In the genomic region with DNA sequence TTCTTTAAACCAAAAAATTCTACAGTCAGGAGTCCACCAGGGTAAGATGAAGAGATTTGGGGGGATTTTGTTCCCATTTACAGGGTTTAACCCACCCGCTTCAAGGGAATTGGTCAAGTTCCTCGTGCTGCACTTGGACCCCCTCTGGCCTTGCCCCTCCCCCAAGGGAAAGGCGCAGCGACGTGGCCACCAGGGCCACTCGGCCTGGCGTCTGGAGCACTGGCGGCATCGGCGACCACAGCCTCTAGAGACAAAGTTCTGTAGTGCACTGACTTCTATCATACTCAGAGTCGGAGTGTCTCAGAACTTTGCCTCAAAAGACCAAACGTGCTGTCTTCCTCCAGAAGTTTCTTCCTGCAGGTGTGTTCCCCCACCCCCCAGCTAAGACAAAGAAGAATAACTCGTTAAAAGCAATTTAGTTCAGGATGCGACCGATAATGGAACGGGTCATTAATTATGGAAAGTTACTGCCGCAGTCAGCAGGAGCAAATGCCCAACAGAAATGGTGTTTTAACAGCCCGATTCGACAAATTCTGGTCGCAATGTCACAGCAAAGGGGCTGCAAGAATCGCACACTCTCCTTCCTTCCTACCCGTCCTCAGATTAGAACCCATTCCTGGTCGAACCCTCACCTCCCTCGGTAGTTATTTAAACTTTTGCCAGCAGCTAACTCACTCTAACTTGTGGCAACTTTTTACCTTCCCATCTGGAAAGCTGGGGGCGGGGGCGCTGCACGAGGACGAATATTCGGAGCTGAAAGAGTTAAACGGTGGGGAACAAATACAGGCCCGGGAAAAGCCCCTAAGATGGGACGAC, we compare ENCODE assay signal across 1 cellular context.
A peak's percentile ranks its signal among the peaks of the same experiment; 100 is the strongest.
TF ChIP-seq lines count a peak whose summit lies in the region.

No MANE protein-coding gene starts in this region.

TF ChIP-seq in K562, 482 proteins besides CTCF, POLR2A, EP300 and RAD21 (continued from another document and continues in another):
- TF ChIP-seq ZNF592 (IDR thresholded peaks at IDR 0.05) = peak; percentile 58; the same call in 1 of the 2 replicates
- no peak for TF ChIP-seq MEIS2 (IDR thresholded peaks at IDR 0.05; ENCODE audit: partially characterized antibody)
- no peak for TF ChIP-seq KAT8 (IDR thresholded peaks at IDR 0.05; ENCODE audit: low read depth)
- TF ChIP-seq SMAD4 (CRISPR knock-in tag; conservative IDR thresholded peaks at IDR 0.05) = peak; percentile 64
- peak; percentile 9; the same call in 1 of the 2 replicates for TF ChIP-seq NCOR1 (IDR thresholded peaks at IDR 0.05)
- peak; percentile 78 for TF ChIP-seq CXXC5 (CRISPR knock-in tag; IDR thresholded peaks at IDR 0.05)
- TF ChIP-seq PML (IDR thresholded peaks at IDR 0.05; ENCODE audit: low read length) = no peak
- TF ChIP-seq NRF1 (conservative IDR thresholded peaks at IDR 0.05 in 1 of 2, IDR thresholded peaks at IDR 0.05 in 1 of 2) = peak in 1 of 2 experiments; percentile 29; a peak in 1 of 4 replicates
- TF ChIP-seq ZBTB33 (CRISPR knock-in tag; IDR thresholded peaks at IDR 0.05) = peak; percentile 84; the same call in 1 of the 2 replicates
- TF ChIP-seq ZNF197 (CRISPR knock-in tag; IDR thresholded peaks at IDR 0.05; ENCODE audit: low read depth) = no peak
- TF ChIP-seq MGA (IDR thresholded peaks at IDR 0.05) = peak; percentile 75
- TF ChIP-seq ZNF431 (CRISPR knock-in tag; IDR thresholded peaks at IDR 0.05) = no peak
- no peak for TF ChIP-seq KLF1 (tag; IDR thresholded peaks at IDR 0.05)
- no peak for TF ChIP-seq PTBP1 (IDR thresholded peaks at IDR 0.05; ENCODE audit: low read depth, low read length)
- TF ChIP-seq HDAC1 (IDR thresholded peaks at IDR 0.05) = no peak
- peak; percentile 83; the same call in 1 of the 2 replicates for TF ChIP-seq CREB3L1 (IDR thresholded peaks at IDR 0.05; ENCODE audit: borderline replicate concordance, low read depth)
- TF ChIP-seq NCOA1 (IDR thresholded peaks at IDR 0.05; ENCODE audit: low read depth) = no peak
- TF ChIP-seq CBX5 (IDR thresholded peaks at IDR 0.05; ENCODE audit: borderline replicate concordance, low read depth) = no peak
- peak; percentile 31 for TF ChIP-seq TBP (optimal IDR thresholded peaks at IDR 0.05; ENCODE audit: low read depth, low read length)
- no peak for TF ChIP-seq SNIP1 (IDR thresholded peaks at IDR 0.05; ENCODE audit: low read depth)
- TF ChIP-seq FOS (IDR thresholded peaks at IDR 0.05; ENCODE audit: extremely low read depth, insufficient read length) = no peak
- 0 out of 2 replicates have a peak, but pooled peaks have one; percentile 41 for TF ChIP-seq NR2C2 (CRISPR knock-in tag; IDR thresholded peaks at IDR 0.05)
- no peak for TF ChIP-seq NR2C2 (tag; IDR thresholded peaks at IDR 0.05)
- no peak for TF ChIP-seq ATF1 (CRISPR knock-in tag; IDR thresholded peaks at IDR 0.05)
- peak; percentile 52; the same call in 1 of the 2 replicates for TF ChIP-seq ATF1 (tag; IDR thresholded peaks at IDR 0.05)
- no peak for TF ChIP-seq ELF1 (tag; IDR thresholded peaks at IDR 0.05)
- TF ChIP-seq, protein P1, sequence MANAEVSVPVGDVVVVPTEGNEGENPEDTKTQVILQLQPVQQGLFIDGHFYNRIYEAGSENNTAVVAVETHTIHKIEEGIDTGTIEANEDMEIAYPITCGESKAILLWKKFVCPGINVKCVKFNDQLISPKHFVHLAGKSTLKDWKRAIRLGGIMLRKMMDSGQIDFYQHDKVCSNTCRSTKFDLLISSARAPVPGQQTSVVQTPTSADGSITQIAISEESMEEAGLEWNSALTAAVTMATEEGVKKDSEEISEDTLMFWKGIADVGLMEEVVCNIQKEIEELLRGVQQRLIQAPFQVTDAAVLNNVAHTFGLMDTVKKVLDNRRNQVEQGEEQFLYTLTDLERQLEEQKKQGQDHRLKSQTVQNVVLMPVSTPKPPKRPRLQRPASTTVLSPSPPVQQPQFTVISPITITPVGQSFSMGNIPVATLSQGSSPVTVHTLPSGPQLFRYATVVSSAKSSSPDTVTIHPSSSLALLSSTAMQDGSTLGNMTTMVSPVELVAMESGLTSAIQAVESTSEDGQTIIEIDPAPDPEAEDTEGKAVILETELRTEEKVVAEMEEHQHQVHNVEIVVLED (CRISPR knock-in tag; IDR thresholded peaks at IDR 0.05) = peak; percentile 43; the same call in 1 of the 2 replicates
- TF ChIP-seq ZBTB17 (CRISPR knock-in tag; IDR thresholded peaks at IDR 0.05) = 0 out of 2 replicates have a peak, but pooled peaks have one; percentile 29
- peak; percentile 86 for TF ChIP-seq L3MBTL2 (IDR thresholded peaks at IDR 0.05)
- TF ChIP-seq SOX6 (IDR thresholded peaks at IDR 0.05) = 0 out of 2 replicates have a peak, but pooled peaks have one; percentile 19
- TF ChIP-seq BMI1 (IDR thresholded peaks at IDR 0.05; ENCODE audit: low read length) = no peak
- no peak for TF ChIP-seq CBFB (CRISPR knock-in tag; IDR thresholded peaks at IDR 0.05)
- TF ChIP-seq SIRT6 (IDR thresholded peaks at IDR 0.05; ENCODE audit: low read depth, low read length) = no peak
- TF ChIP-seq SUPT5H (IDR thresholded peaks at IDR 0.05) = no peak
- no peak for TF ChIP-seq ZNF696 (CRISPR knock-in tag; conservative IDR thresholded peaks at IDR 0.05)
- TF ChIP-seq TEAD1 (CRISPR knock-in tag; IDR thresholded peaks at IDR 0.05) = 0 out of 4 replicates have a peak, but pooled peaks of 1 of the 2 experiments have one; percentile 37
